ENCODE assay signal across 2 cellular contexts in genomic region chr19:45130236-45130635, GRCh38.
TF ChIP-seq lines count a peak whose summit lies in the region.

No MANE protein-coding gene starts in this region.

TF ChIP-seq in A549, 52 proteins besides CTCF, POLR2A, EP300 and RAD21:
- no peak for TF ChIP-seq E2F6 (IDR thresholded peaks at IDR 0.05; ENCODE audit: borderline replicate concordance, low read depth)
- TF ChIP-seq FOXS1 (CRISPR knock-in tag; IDR thresholded peaks at IDR 0.05), result no peak
- TF ChIP-seq NFE2L2 (conservative IDR thresholded peaks at IDR 0.05; ENCODE audit: low read length), result no peak
- TF ChIP-seq, protein P1, sequence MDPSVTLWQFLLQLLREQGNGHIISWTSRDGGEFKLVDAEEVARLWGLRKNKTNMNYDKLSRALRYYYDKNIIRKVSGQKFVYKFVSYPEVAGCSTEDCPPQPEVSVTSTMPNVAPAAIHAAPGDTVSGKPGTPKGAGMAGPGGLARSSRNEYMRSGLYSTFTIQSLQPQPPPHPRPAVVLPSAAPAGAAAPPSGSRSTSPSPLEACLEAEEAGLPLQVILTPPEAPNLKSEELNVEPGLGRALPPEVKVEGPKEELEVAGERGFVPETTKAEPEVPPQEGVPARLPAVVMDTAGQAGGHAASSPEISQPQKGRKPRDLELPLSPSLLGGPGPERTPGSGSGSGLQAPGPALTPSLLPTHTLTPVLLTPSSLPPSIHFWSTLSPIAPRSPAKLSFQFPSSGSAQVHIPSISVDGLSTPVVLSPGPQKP (IDR thresholded peaks at IDR 0.05; ENCODE audit: low read depth, low read length), result no peak
- no peak for TF ChIP-seq RNF2 (IDR thresholded peaks at IDR 0.05; ENCODE audit: borderline replicate concordance, low read depth)
- TF ChIP-seq HOXB5 (CRISPR knock-in tag; IDR thresholded peaks at IDR 0.05), result no peak
- no peak for TF ChIP-seq MAZ (IDR thresholded peaks at IDR 0.05; ENCODE audit: borderline replicate concordance, low read depth, low read length)
- no peak for TF ChIP-seq CBX2 (IDR thresholded peaks at IDR 0.05; ENCODE audit: borderline replicate concordance, low read depth)
- TF ChIP-seq TFCP2L1 (CRISPR knock-in tag; IDR thresholded peaks at IDR 0.05), result no peak

TF ChIP-seq in H1, 55 proteins besides CTCF, POLR2A, EP300 and RAD21:
- TF ChIP-seq CHD2 (IDR thresholded peaks at IDR 0.05; ENCODE audit: low read length) (no peak), EZH2 (IDR thresholded peaks at IDR 0.05; ENCODE audit: low read depth, low read length, severe bottlenecking) (no peak), TAF1 (IDR thresholded peaks at IDR 0.05; ENCODE audit: low read depth, low read length) (no peak)
